ENCODE assay signal across 22 cellular contexts in the genomic region with DNA sequence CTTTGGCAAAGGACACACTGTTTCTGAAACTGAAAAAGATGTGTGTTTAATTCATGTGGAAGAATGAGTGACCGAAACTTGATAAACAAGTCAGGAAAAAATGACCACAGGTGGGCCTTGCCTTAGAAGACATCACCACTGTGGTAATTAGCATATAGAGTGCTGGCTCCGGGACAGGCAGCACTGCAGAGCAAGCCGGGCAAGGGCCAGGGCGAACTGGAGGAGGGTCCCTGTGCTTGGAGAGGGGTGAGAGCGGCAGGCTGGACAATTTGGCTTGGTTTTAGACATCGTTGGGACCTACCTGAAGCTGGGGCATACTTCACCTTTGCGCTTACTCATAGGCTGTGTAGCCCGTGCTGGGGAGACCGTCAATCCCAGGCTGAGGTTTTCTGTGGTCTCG. TPM values are rescaled to one million over a fixed set of nuclear protein-coding genes. Genes with fewer than 3 reads are reported as not detected.
"Had no signal": no experiment of that assay in that cellular context is flagged by ENCODE, and none has a peak within 500 bp of the region (broad histone marks: within the 10 kb centered on the region; RNA-seq: fewer than 3 reads in every experiment).

No MANE protein-coding gene starts in this region.

- H3K4me3 ChIP-seq: esophagus squamous epithelium, left ventricle myocardium inferior, lung, psoas muscle, right lobe of liver, suprapubic skin, thyroid gland had no signal

- H3K4me3 Mint-ChIP-seq: immature natural killer cell; naive thymus-derived CD4-positive, alpha-beta T cell; nephron progenitor cell; stimulated activated effector memory CD8-positive, alpha-beta T cell treated with anti-CD3 and anti-CD28 coated beads, Interleukin-12 subunit alpha, Interleukin-12 subunit beta, amount 100 ng/mL, for 72 hours; type B pancreatic cell had no signal

- H3K36me3 ChIP-seq: esophagus squamous epithelium, left ventricle myocardium inferior, right lobe of liver, suprapubic skin, thyroid gland had no signal

- H3K36me3 Mint-ChIP-seq: immature natural killer cell; naive thymus-derived CD4-positive, alpha-beta T cell; stimulated activated effector memory CD8-positive, alpha-beta T cell treated with anti-CD3 and anti-CD28 coated beads, Interleukin-12 subunit alpha, Interleukin-12 subunit beta, amount 100 ng/mL, for 72 hours; type B pancreatic cell had no signal

- ATAC-seq: naive thymus-derived CD4-positive, alpha-beta T cell; right lobe of liver; stimulated activated effector memory CD8-positive, alpha-beta T cell treated with anti-CD3 and anti-CD28 coated beads, Interleukin-12 subunit alpha, Interleukin-12 subunit beta, amount 100 ng/mL, for 72 hours; stimulated activated naive CD8-positive, alpha-beta T cell treated with anti-CD3 and anti-CD28 coated beads, Interleukin-15, Interleukin-2, amounts not matched to agents 100 U/mL and 50 U/mL, for 24 hours had no signal

- H3K27ac ChIP-seq: esophagus squamous epithelium, left ventricle myocardium inferior, psoas muscle, right lobe of liver, suprapubic skin, thyroid gland had no signal

- H3K27ac Mint-ChIP-seq: naive thymus-derived CD4-positive, alpha-beta T cell; nephron progenitor cell; stimulated activated effector memory CD8-positive, alpha-beta T cell treated with anti-CD3 and anti-CD28 coated beads, Interleukin-12 subunit alpha, Interleukin-12 subunit beta, amount 100 ng/mL, for 72 hours; type B pancreatic cell had no signal

- FAIRE-seq: keratinocyte had no signal

- H3K9me3 Mint-ChIP-seq: immature natural killer cell, type B pancreatic cell had no signal

- H3K4me1 ChIP-seq: esophagus squamous epithelium, suprapubic skin, thyroid gland had no signal

- DNase-seq: dermis blood vessel endothelial cell; esophagus squamous epithelium; foreskin fibroblast; immature natural killer cell; left ventricle myocardium inferior; mesenchymal stem cell; naive thymus-derived CD4-positive, alpha-beta T cell; nephron progenitor cell; psoas muscle; retina; right lobe of liver; stimulated activated CD4-positive, alpha-beta T cell treated with anti-CD3 and anti-CD28 coated beads, Interleukin-4, amount 100 ng/mL, for 1 hour; stimulated activated CD8-positive, alpha-beta memory T cell treated with anti-CD3 and anti-CD28 coated beads, Interleukin-4, amount 100 ng/mL, for 48 hours; stimulated activated naive CD8-positive, alpha-beta T cell treated with anti-CD3 and anti-CD28 coated beads, Interleukin-15, Interleukin-2, amounts not matched to agents 100 U/mL and 50 U/mL, for 24 hours; thyroid gland had no signal

- H3K9me3 ChIP-seq: esophagus squamous epithelium, left ventricle myocardium inferior, psoas muscle, right lobe of liver, suprapubic skin, thyroid gland had no signal

- H3K27me3 ChIP-seq: esophagus squamous epithelium, right lobe of liver, suprapubic skin, thyroid gland had no signal

RNA-seq across cellular contexts. Expression of gene RTP3, which starts 8.2 kb away (rescaled TPM):
- total RNA-seq: dermis blood vessel endothelial cell; epithelial cell of proximal tubule; esophagus squamous epithelium; left ventricle myocardium inferior; lung; naive thymus-derived CD4-positive, alpha-beta T cell; omental fat pad; psoas muscle; suprapubic skin; thyroid gland had no signal
- polyA plus RNA-seq: immature natural killer cell; keratinocyte; lung; naive thymus-derived CD4-positive, alpha-beta T cell had no signal

RNA-seq across cellular contexts. Expression of gene LTF, which starts 41.2 kb away (rescaled TPM):
- total RNA-seq: epithelial cell of proximal tubule had no signal
- polyA plus RNA-seq: immature natural killer cell; keratinocyte; naive thymus-derived CD4-positive, alpha-beta T cell had no signal
